12 cellular contexts compared by ENCODE assay signal in genomic region chr3:40337136-40338108, GRCh38. TPM values are rescaled to one million over a fixed set of nuclear protein-coding genes. Genes with fewer than 3 reads are reported as not detected.
DNase-seq lines count a peak whose midpoint lies in the region; ATAC-seq and TF ChIP-seq lines count a peak whose summit lies in the region.
"Had no signal": no experiment of that assay in that cellular context is flagged by ENCODE, and none has a peak within 500 bp of the region (broad histone marks: within the 10 kb centered on the region; RNA-seq: fewer than 3 reads in every experiment).

No MANE protein-coding gene starts in this region.

- no peak overlapping the region for H3K27ac ChIP-seq in foreskin keratinocyte
- no peak overlapping the region for H3K27ac ChIP-seq in PC-3 (ENCODE audit: low read length)
- H3K27ac ChIP-seq: VCaP had no signal

- no peaks in the 10 kb centered on the region for H3K27me3 Mint-ChIP-seq in activated CD8-positive, alpha-beta T cell treated with anti-CD3 and anti-CD28 coated beads for 36 hours
- H3K27me3 Mint-ChIP-seq in activated CD8-positive, alpha-beta T cell treated with anti-CD3 and anti-CD28 coated beads, Interleukin-2, amount 10 ng/mL, durations not matched to agents 7 days and 5 days (ENCODE audit: low read depth): peaks cover 9% of the 10 kb centered on the region

- H3K79me2 ChIP-seq in PC-3 (ENCODE audit: low read length): no peaks in the 10 kb centered on the region

- H3K36me3 ChIP-seq in PC-3 (ENCODE audit: low read depth, low read length): no peaks in the 10 kb centered on the region

- DNase-seq in activated CD8-positive, alpha-beta T cell treated with anti-CD3 and anti-CD28 coated beads for 36 hours: no peak
- no peak for DNase-seq in activated CD8-positive, alpha-beta T cell treated with anti-CD3 and anti-CD28 coated beads, Interleukin-2, amount 10 ng/mL, durations not matched to agents 7 days and 5 days
- DNase-seq in foreskin keratinocyte (peak; percentile 47 to 59), PC-3 (no peak), CD1c-positive myeloid dendritic cell (ENCODE audit: extremely low spot score) (no peak), NCI-H187 treated with DMSO at 0.1 percent for 48 hours (lab: John Stamatoyannopoulos, UW) (no peak)
- DNase-seq: mucosa of descending colon, NCI-H446 treated with DMSO at 0.1 percent for 48 hours, SHP77 treated with DMSO at 0.1 percent for 48 hours had no signal

- no peak overlapping the region for H2AFZ ChIP-seq in PC-3 (ENCODE audit: low read length)

- intact Hi-C loops in activated CD8-positive, alpha-beta T cell treated with anti-CD3 and anti-CD28 coated beads for 36 hours (cut with micrococcal nuclease): loop anchor here (5.0 kb wide), 1 partner anchor 115 kb away; no protein-coding TSS in a partner anchor
- intact Hi-C loops in PC-3 (cut with micrococcal nuclease): no loop called here

- H3K4me2 ChIP-seq in PC-3 (ENCODE audit: low read length): no peak overlapping the region

- peak; percentile 78 for ATAC-seq in activated CD8-positive, alpha-beta T cell treated with anti-CD3 and anti-CD28 coated beads for 36 hours
- no peak for ATAC-seq in activated CD8-positive, alpha-beta T cell treated with anti-CD3 and anti-CD28 coated beads, Interleukin-2, amount 10 ng/mL, durations not matched to agents 7 days and 5 days
- peak; percentile 66 for ATAC-seq in GM21447 (IDR thresholded peaks at IDR 0.05; ENCODE audit: unreplicated experiment)
- ATAC-seq in HG03439 (IDR thresholded peaks at IDR 0.05; ENCODE audit: unreplicated experiment): peak; percentile 75
- peak; percentile 68 for ATAC-seq in foreskin keratinocyte
- no peak for ATAC-seq in PC-3
- ATAC-seq: mucosa of descending colon had no signal

- no peaks in the 10 kb centered on the region for H3K9me3 Mint-ChIP-seq in activated CD8-positive, alpha-beta T cell treated with anti-CD3 and anti-CD28 coated beads for 36 hours
- H3K9me3 Mint-ChIP-seq in activated CD8-positive, alpha-beta T cell treated with anti-CD3 and anti-CD28 coated beads, Interleukin-2, amount 10 ng/mL, durations not matched to agents 7 days and 5 days (ENCODE audit: insufficient read depth): no peaks in the 10 kb centered on the region

- H3K4me1 ChIP-seq in foreskin keratinocyte (no peaks in the 10 kb centered on the region), PC-3 (ENCODE audit: insufficient read depth, low read length) (no peaks in the 10 kb centered on the region)

- POLR2A ChIA-PET in activated CD8-positive, alpha-beta T cell treated with anti-CD3 and anti-CD28 coated beads for 36 hours (lab: Charles Lee): no interaction called here
- POLR2A ChIA-PET in activated CD8-positive, alpha-beta T cell treated with anti-CD3 and anti-CD28 coated beads, Interleukin-2, amount 10 ng/mL, durations not matched to agents 7 days and 5 days (lab: Charles Lee): no interaction called here
- POLR2A ChIA-PET in PC-3 (lab: Charles Lee; ENCODE audit: unreplicated experiment): no interaction called here

- BruUV-seq in PC-3 (replicated peaks; lab: Mats Ljungman, UMichigan): no TSS peak

- no peaks in the 10 kb centered on the region for H4K20me1 ChIP-seq in PC-3 (ENCODE audit: low read length)

- H3K4me3 ChIP-seq in PC-3 (ENCODE audit: low read length): no peak overlapping the region
- H3K4me3 ChIP-seq: mucosa of descending colon had no signal

- H3F3A ChIP-seq in PC-3 (ENCODE audit: low read length, unreplicated experiment): no peaks in the 10 kb centered on the region

- no peak overlapping the region for H3K9ac ChIP-seq in PC-3 (ENCODE audit: low read length)

- peaks cover 8% of the 10 kb centered on the region for H3K4me1 Mint-ChIP-seq in activated CD8-positive, alpha-beta T cell treated with anti-CD3 and anti-CD28 coated beads for 36 hours (ENCODE audit: low read depth)
- no peaks in the 10 kb centered on the region for H3K4me1 Mint-ChIP-seq in activated CD8-positive, alpha-beta T cell treated with anti-CD3 and anti-CD28 coated beads, Interleukin-2, amount 10 ng/mL, durations not matched to agents 7 days and 5 days (ENCODE audit: low read depth)

- H3K27me3 ChIP-seq in foreskin keratinocyte: no peaks in the 10 kb centered on the region
- no peaks in the 10 kb centered on the region for H3K27me3 ChIP-seq in PC-3 (ENCODE audit: low read length)

- H3K9me2 ChIP-seq in PC-3 (replicated peaks; ENCODE audit: low read length): no peaks in the 10 kb centered on the region

- TF ChIP-seq CTCF in activated CD8-positive, alpha-beta T cell treated with anti-CD3 and anti-CD28 coated beads for 36 hours (IDR thresholded peaks at IDR 0.05): no peak
- TF ChIP-seq CTCF in foreskin keratinocyte (conservative IDR thresholded peaks at IDR 0.05): no peak
- no peak for TF ChIP-seq CTCF in PC-3 (conservative IDR thresholded peaks at IDR 0.05; ENCODE audit: low read depth, low read length)

- H3K9me3 ChIP-seq in PC-3 (ENCODE audit: low read length): no peaks in the 10 kb centered on the region
- H3K9me3 ChIP-seq: mucosa of descending colon had no signal

- H3K36me3 Mint-ChIP-seq in activated CD8-positive, alpha-beta T cell treated with anti-CD3 and anti-CD28 coated beads for 36 hours (ENCODE audit: low read depth): no peaks in the 10 kb centered on the region
- no peaks in the 10 kb centered on the region for H3K36me3 Mint-ChIP-seq in activated CD8-positive, alpha-beta T cell treated with anti-CD3 and anti-CD28 coated beads, Interleukin-2, amount 10 ng/mL, durations not matched to agents 7 days and 5 days (ENCODE audit: low read depth)

- H3K27ac Mint-ChIP-seq in activated CD8-positive, alpha-beta T cell treated with anti-CD3 and anti-CD28 coated beads for 36 hours: peak overlapping the region; percentile 53
- H3K27ac Mint-ChIP-seq in activated CD8-positive, alpha-beta T cell treated with anti-CD3 and anti-CD28 coated beads, Interleukin-2, amount 10 ng/mL, durations not matched to agents 7 days and 5 days: no peak overlapping the region

- CTCF ChIA-PET in activated CD8-positive, alpha-beta T cell treated with anti-CD3 and anti-CD28 coated beads for 36 hours (lab: Charles Lee): interaction anchor here (1.4 kb wide), 1 partner anchor 28 kb away, joined by 4 read pairs; the partner anchor contains the start of gene EIF1B
- CTCF ChIA-PET in activated CD8-positive, alpha-beta T cell treated with anti-CD3 and anti-CD28 coated beads, Interleukin-2, amount 10 ng/mL, durations not matched to agents 7 days and 5 days (lab: Charles Lee): no interaction called here
- CTCF ChIA-PET in PC-3 (lab: Charles Lee): no interaction called here

- no peak overlapping the region for H3K4me3 Mint-ChIP-seq in activated CD8-positive, alpha-beta T cell treated with anti-CD3 and anti-CD28 coated beads for 36 hours
- H3K4me3 Mint-ChIP-seq in activated CD8-positive, alpha-beta T cell treated with anti-CD3 and anti-CD28 coated beads, Interleukin-2, amount 10 ng/mL, durations not matched to agents 7 days and 5 days: no peak overlapping the region

RNA-seq across cellular contexts. Expression of gene EIF1B, which starts 27.9 kb away (rescaled TPM):
- 10 to 100 TPM; 38.2 to 42.3 TPM for total RNA-seq in activated CD8-positive, alpha-beta T cell treated with anti-CD3 and anti-CD28 coated beads for 36 hours
- 10 to 100 TPM; 33.1 to 33.2 TPM for total RNA-seq in activated CD8-positive, alpha-beta T cell treated with anti-CD3 and anti-CD28 coated beads, Interleukin-2, amount 10 ng/mL, durations not matched to agents 7 days and 5 days
- total RNA-seq in foreskin keratinocyte: 21.9 and 22.6 TPM in 2 replicates
- 40.5 and 44.9 TPM in 2 replicates for polyA plus RNA-seq in foreskin keratinocyte
- total RNA-seq in PC-3 (2014; rRNA removed): 9.0 and 10.0 TPM in 2 replicates

RNA-seq across cellular contexts. Expression of gene ENTPD3, which starts 49.6 kb away (rescaled TPM):
- total RNA-seq in activated CD8-positive, alpha-beta T cell treated with anti-CD3 and anti-CD28 coated beads for 36 hours: not detected
- total RNA-seq in activated CD8-positive, alpha-beta T cell treated with anti-CD3 and anti-CD28 coated beads, Interleukin-2, amount 10 ng/mL, durations not matched to agents 7 days and 5 days: not detected
- 2.2 and 2.4 TPM in 2 replicates for total RNA-seq in foreskin keratinocyte
- polyA plus RNA-seq in foreskin keratinocyte: 1.3 and 1.6 TPM in 2 replicates
- total RNA-seq in PC-3 (2014; rRNA removed): 6.0 and 7.1 TPM in 2 replicates

Comparison
In these comparisons a context has a peak if more than half of its experiments do, and no peak if none do; other contexts are left out.
1. ATAC-seq: peak in activated CD8-positive, alpha-beta T cell treated with anti-CD3 and anti-CD28 coated beads for 36 hours (single experiment), GM21447 (single experiment), HG03439 (single experiment) and foreskin keratinocyte (single experiment); none in activated CD8-positive, alpha-beta T cell treated with anti-CD3 and anti-CD28 coated beads, Interleukin-2, amount 10 ng/mL, durations not matched to agents 7 days and 5 days (single experiment) and PC-3 (single experiment).
2. DNase-seq: peak in foreskin keratinocyte (2 of 2); none in activated CD8-positive, alpha-beta T cell treated with anti-CD3 and anti-CD28 coated beads for 36 hours (single experiment), activated CD8-positive, alpha-beta T cell treated with anti-CD3 and anti-CD28 coated beads, Interleukin-2, amount 10 ng/mL, durations not matched to agents 7 days and 5 days (single experiment), PC-3 (single experiment), CD1c-positive myeloid dendritic cell (single experiment) and NCI-H187 treated with DMSO at 0.1 percent for 48 hours (single experiment).